12 cellular contexts compared by ENCODE assay signal in the genomic region with DNA sequence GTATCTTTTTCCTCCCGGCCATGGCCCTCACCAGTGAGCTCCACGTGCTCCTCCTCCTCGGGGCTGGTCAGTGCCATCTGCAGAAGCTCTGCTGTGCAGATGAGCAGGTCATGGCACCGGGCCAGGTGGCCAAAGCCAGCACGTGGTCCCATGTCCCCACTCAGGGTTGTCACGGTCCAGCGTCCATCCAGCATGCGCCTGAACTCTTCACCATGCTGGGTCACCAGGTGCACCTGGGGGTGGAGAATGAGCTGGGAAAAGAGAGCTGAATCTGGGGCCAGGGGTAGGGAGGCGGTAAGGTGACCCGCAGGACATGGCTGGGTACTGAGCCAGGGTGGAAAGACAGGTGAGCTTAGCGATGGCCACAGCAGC. TPM values are rescaled to one million over a fixed set of nuclear protein-coding genes. Genes with fewer than 3 reads are reported as not detected.
DNase-seq lines count a peak whose midpoint lies in the region; ATAC-seq and TF ChIP-seq lines count a peak whose summit lies in the region.
"Had no signal": no experiment of that assay in that cellular context is flagged by ENCODE, and none has a peak within 500 bp of the region (broad histone marks: within the 10 kb centered on the region; RNA-seq: fewer than 3 reads in every experiment).

No MANE protein-coding gene starts in this region.

- H3K27ac Mint-ChIP-seq in natural killer cell, result peak overlapping the region; percentile 5 to 95
- peak overlapping the region in 1 of 2 donors; percentile 96 for H3K27ac Mint-ChIP-seq in natural killer cell treated with Interleukin-12 subunit alpha and Interleukin-12 subunit beta and Interleukin-15 and Interleukin-18, amount 100 ng/mL, for 72 hours
- H3K27ac Mint-ChIP-seq in naive thymus-derived CD8-positive, alpha-beta T cell, result peak overlapping the region; percentile 35 to 100 (median 90)

- no peaks in the 10 kb centered on the region for H3K27me3 Mint-ChIP-seq in natural killer cell (ENCODE audit: low read depth in 2 of 2)
- H3K27me3 Mint-ChIP-seq in natural killer cell treated with Interleukin-12 subunit alpha and Interleukin-12 subunit beta and Interleukin-15 and Interleukin-18, amount 100 ng/mL, for 72 hours, result no peaks in the 10 kb centered on the region
- H3K27me3 Mint-ChIP-seq in naive thymus-derived CD8-positive, alpha-beta T cell, result no peaks in the 10 kb centered on the region

- POLR2A ChIA-PET in naive thymus-derived CD8-positive, alpha-beta T cell (lab: Charles Lee), result interaction anchor here (0.5 to 8.1 kb wide), 10 partner anchors 10 to 723 kb away, joined by 3 to 83 read pairs (median 4); a partner anchor contains a TSS

- H3K4me3 ChIP-seq in body of pancreas, result no peak overlapping the region

- WGBS in body of pancreas, 2 donors, result 84 to 95% methylated on average over 10 of the region's 11 CpGs

- H3K27me3 ChIP-seq in body of pancreas, result no peaks in the 10 kb centered on the region

- H3K4me3 Mint-ChIP-seq in natural killer cell, result no peak overlapping the region
- H3K4me3 Mint-ChIP-seq in natural killer cell treated with Interleukin-12 subunit alpha and Interleukin-12 subunit beta and Interleukin-15 and Interleukin-18, amount 100 ng/mL, for 72 hours, result no peak overlapping the region
- peak overlapping the region; percentile 50 to 98 (median 92) for H3K4me3 Mint-ChIP-seq in naive thymus-derived CD8-positive, alpha-beta T cell

- no peaks in the 10 kb centered on the region for H3K36me3 ChIP-seq in body of pancreas (replicated peaks in 1 of 2; ENCODE audit: insufficient read depth in 1 of 2, low read depth in 2 of 2)

- TF ChIP-seq CTCF in natural killer cell (IDR thresholded peaks at IDR 0.05) (no peak), body of pancreas (IDR thresholded peaks at IDR 0.05) (no peak)

- intact Hi-C loops in natural killer cell (cut with micrococcal nuclease) (no loop called here), body of pancreas (cut with DNase I) (loop anchor here (5.0 kb wide), 1 partner anchor 39 kb away; no protein-coding TSS in a partner anchor)

- H3K4me1 Mint-ChIP-seq in natural killer cell, result peaks cover 9 to 29% of the 10 kb centered on the region in 2 donors
- peaks cover 22 to 27% of the 10 kb centered on the region in 2 donors for H3K4me1 Mint-ChIP-seq in natural killer cell treated with Interleukin-12 subunit alpha and Interleukin-12 subunit beta and Interleukin-15 and Interleukin-18, amount 100 ng/mL, for 72 hours (ENCODE audit: low read depth in 2 of 2)
- peaks cover 19 to 65% (median 55%) of the 10 kb centered on the region in 4 donors for H3K4me1 Mint-ChIP-seq in naive thymus-derived CD8-positive, alpha-beta T cell

- no peaks in the 10 kb centered on the region for H3K36me3 Mint-ChIP-seq in natural killer cell
- no peaks in the 10 kb centered on the region for H3K36me3 Mint-ChIP-seq in natural killer cell treated with Interleukin-12 subunit alpha and Interleukin-12 subunit beta and Interleukin-15 and Interleukin-18, amount 100 ng/mL, for 72 hours
- H3K36me3 Mint-ChIP-seq in naive thymus-derived CD8-positive, alpha-beta T cell, result peaks cover 0 to 29% (median 11%) of the 10 kb centered on the region in 3 donors

- peak overlapping the region in 3 of 4 donors; percentile 79 to 90 (median 86) for H3K27ac ChIP-seq in body of pancreas

- ATAC-seq in natural killer cell (no peak), body of pancreas (no peak), GM18517 (IDR thresholded peaks at IDR 0.05; ENCODE audit: unreplicated experiment) (no peak)
- ATAC-seq in natural killer cell treated with Interleukin-12 subunit alpha and Interleukin-12 subunit beta and Interleukin-15 and Interleukin-18, amount 100 ng/mL, for 72 hours, result no peak
- ATAC-seq in naive thymus-derived CD8-positive, alpha-beta T cell, result no peak

- H3K4me1 ChIP-seq in body of pancreas, result peaks cover 27% of the 10 kb centered on the region

- DNase-seq in natural killer cell (no peak), body of pancreas (no peak), SK-N-DZ (ENCODE audit: low spot score) (no peak), AML-193 (lab: John Stamatoyannopoulos, UW) (no peak), NCI-H1436 treated with DMSO at 0.1 percent for 48 hours (lab: John Stamatoyannopoulos, UW) (no peak)
- no peak for DNase-seq in natural killer cell treated with Interleukin-12 subunit alpha and Interleukin-12 subunit beta and Interleukin-15 and Interleukin-18, amount 100 ng/mL, for 72 hours (ENCODE audit: low spot score)
- no peak for DNase-seq in naive thymus-derived CD8-positive, alpha-beta T cell
- DNase-seq: GM23248, mesendoderm, NCI-H1417 had no signal

- no peaks in the 10 kb centered on the region for H3K9me3 ChIP-seq in body of pancreas

- no peak for TF ChIP-seq POLR2A in body of pancreas (IDR thresholded peaks at IDR 0.05)

- H3K9me3 Mint-ChIP-seq in natural killer cell, result no peaks in the 10 kb centered on the region
- no peaks in the 10 kb centered on the region for H3K9me3 Mint-ChIP-seq in natural killer cell treated with Interleukin-12 subunit alpha and Interleukin-12 subunit beta and Interleukin-15 and Interleukin-18, amount 100 ng/mL, for 72 hours
- H3K9me3 Mint-ChIP-seq in naive thymus-derived CD8-positive, alpha-beta T cell, result no peaks in the 10 kb centered on the region

RNA-seq across cellular contexts. Expression of a gene that starts 1.3 kb away (rescaled TPM):
- 10 to 100 TPM; 22.0 to 29.0 (median 24.5) TPM for total RNA-seq in natural killer cell
- total RNA-seq in natural killer cell treated with Interleukin-12 subunit alpha and Interleukin-12 subunit beta and Interleukin-15 and Interleukin-18, amount 100 ng/mL, for 72 hours, result 1 to 10 TPM; 7.0 to 7.6 TPM
- 10 to 100 TPM in 1 of 2 donors, 1 to 10 TPM in 1; 5.7 to 19.1 TPM for total RNA-seq in body of pancreas
- total RNA-seq in naive thymus-derived CD8-positive, alpha-beta T cell, result 10 to 100 TPM; 53.1 to 57.3 TPM
- polyA plus RNA-seq in naive thymus-derived CD8-positive, alpha-beta T cell, result 10 to 100 TPM in 2 of 3 donors, 1 to 10 TPM in 1; 7.3 to 21.7 (median 13.6) TPM
- polyA plus RNA-seq in SK-N-DZ (2014; cell fraction: cytosol; rRNA removed), result 0.05 and 0.59 TPM in 2 replicates
- 1.5 and 5.5 TPM in 2 replicates for polyA plus RNA-seq in SK-N-DZ (2014; cell fraction: nucleus; rRNA removed)

RNA-seq across cellular contexts. Expression of a gene that starts 9.9 kb away (rescaled TPM):
- total RNA-seq in natural killer cell, result 10 to 100 TPM; 29.6 to 32.8 (median 29.9) TPM
- 10 to 100 TPM; 16.5 to 56.5 TPM for total RNA-seq in natural killer cell treated with Interleukin-12 subunit alpha and Interleukin-12 subunit beta and Interleukin-15 and Interleukin-18, amount 100 ng/mL, for 72 hours
- total RNA-seq in body of pancreas, result 10 to 100 TPM; 50.6 to 58.7 TPM
- 10 to 100 TPM; 65.3 to 73.3 TPM for total RNA-seq in naive thymus-derived CD8-positive, alpha-beta T cell
- polyA plus RNA-seq in naive thymus-derived CD8-positive, alpha-beta T cell, result 10 to 100 TPM in 1 of 3 donors, 1 to 10 TPM in 2; 5.1 to 11.8 (median 8.8) TPM
- polyA plus RNA-seq in SK-N-DZ (2014; cell fraction: cytosol; rRNA removed), result 36.0 and 46.1 TPM in 2 replicates
- polyA plus RNA-seq in SK-N-DZ (2014; cell fraction: nucleus; rRNA removed), result 477 and 734 TPM in 2 replicates

RNA-seq across cellular contexts. Expression of a gene that starts 11.4 kb away (rescaled TPM):
- total RNA-seq in natural killer cell, result not detected
- total RNA-seq in natural killer cell treated with Interleukin-12 subunit alpha and Interleukin-12 subunit beta and Interleukin-15 and Interleukin-18, amount 100 ng/mL, for 72 hours, result not detected
- total RNA-seq in body of pancreas, result 1 to 10 TPM in 1 of 2 donors, not detected in 1; 1.8 TPM
- not detected for total RNA-seq in naive thymus-derived CD8-positive, alpha-beta T cell
- not detected for polyA plus RNA-seq in naive thymus-derived CD8-positive, alpha-beta T cell
- 0.72 and 2.0 TPM in 2 replicates for polyA plus RNA-seq in SK-N-DZ (2014; cell fraction: cytosol; rRNA removed)
- polyA plus RNA-seq in SK-N-DZ (2014; cell fraction: nucleus; rRNA removed), result 1.3 and 3.3 TPM in 2 replicates
- total RNA-seq: GM23248, subcutaneous adipose tissue had no signal

RNA-seq across cellular contexts. Expression of a gene that starts 13.0 kb away (rescaled TPM):
- under 1 TPM in 1 of 3 donors, not detected in 2; 0.28 TPM for total RNA-seq in natural killer cell
- total RNA-seq in natural killer cell treated with Interleukin-12 subunit alpha and Interleukin-12 subunit beta and Interleukin-15 and Interleukin-18, amount 100 ng/mL, for 72 hours, result not detected
- 1 to 10 TPM in 1 of 2 donors, not detected in 1; 1.3 TPM for total RNA-seq in body of pancreas
- total RNA-seq in naive thymus-derived CD8-positive, alpha-beta T cell, result under 1 TPM; 0.18 to 0.36 TPM
- under 1 TPM in 2 of 3 donors, not detected in 1; 0.09 to 0.10 TPM for polyA plus RNA-seq in naive thymus-derived CD8-positive, alpha-beta T cell
- polyA plus RNA-seq in SK-N-DZ (2014; cell fraction: cytosol; rRNA removed), result 12.5 and 12.6 TPM in 2 replicates
- 6.9 and 13.5 TPM in 2 replicates for polyA plus RNA-seq in SK-N-DZ (2014; cell fraction: nucleus; rRNA removed)
- total RNA-seq: GM23248 had no signal
- polyA plus RNA-seq: GM23248 had no signal

RNA-seq across cellular contexts. Expression of a gene that starts 43.5 kb away (rescaled TPM):
- total RNA-seq in natural killer cell (100 to 1,000 TPM; 137 to 151 (median 148) TPM), body of pancreas (10 to 100 TPM; 21.1 to 37.1 TPM)
- total RNA-seq in natural killer cell treated with Interleukin-12 subunit alpha and Interleukin-12 subunit beta and Interleukin-15 and Interleukin-18, amount 100 ng/mL, for 72 hours, result 10 to 100 TPM; 67.4 to 73.7 TPM
- total RNA-seq in naive thymus-derived CD8-positive, alpha-beta T cell, result 10 to 100 TPM; 63.6 to 73.5 TPM
- polyA plus RNA-seq in naive thymus-derived CD8-positive, alpha-beta T cell, result 10 to 100 TPM; 57.3 to 88.4 (median 60.6) TPM
- polyA plus RNA-seq in SK-N-DZ (2014; cell fraction: cytosol; rRNA removed), result 88.1 and 90.3 TPM in 2 replicates
- polyA plus RNA-seq in SK-N-DZ (2014; cell fraction: nucleus; rRNA removed), result 51.0 and 78.7 TPM in 2 replicates

Comparison
In these comparisons a context has a peak if more than half of its experiments do, and no peak if none do; other contexts are left out.
1. H3K4me3 Mint-ChIP-seq: peak in naive thymus-derived CD8-positive, alpha-beta T cell (10 of 10); none in natural killer cell (single experiment) and natural killer cell treated with Interleukin-12 subunit alpha and Interleukin-12 subunit beta and Interleukin-15 and Interleukin-18, amount 100 ng/mL, for 72 hours (single experiment).